Comparison of ENCODE assay signal across 9 cellular contexts in the genomic region with DNA sequence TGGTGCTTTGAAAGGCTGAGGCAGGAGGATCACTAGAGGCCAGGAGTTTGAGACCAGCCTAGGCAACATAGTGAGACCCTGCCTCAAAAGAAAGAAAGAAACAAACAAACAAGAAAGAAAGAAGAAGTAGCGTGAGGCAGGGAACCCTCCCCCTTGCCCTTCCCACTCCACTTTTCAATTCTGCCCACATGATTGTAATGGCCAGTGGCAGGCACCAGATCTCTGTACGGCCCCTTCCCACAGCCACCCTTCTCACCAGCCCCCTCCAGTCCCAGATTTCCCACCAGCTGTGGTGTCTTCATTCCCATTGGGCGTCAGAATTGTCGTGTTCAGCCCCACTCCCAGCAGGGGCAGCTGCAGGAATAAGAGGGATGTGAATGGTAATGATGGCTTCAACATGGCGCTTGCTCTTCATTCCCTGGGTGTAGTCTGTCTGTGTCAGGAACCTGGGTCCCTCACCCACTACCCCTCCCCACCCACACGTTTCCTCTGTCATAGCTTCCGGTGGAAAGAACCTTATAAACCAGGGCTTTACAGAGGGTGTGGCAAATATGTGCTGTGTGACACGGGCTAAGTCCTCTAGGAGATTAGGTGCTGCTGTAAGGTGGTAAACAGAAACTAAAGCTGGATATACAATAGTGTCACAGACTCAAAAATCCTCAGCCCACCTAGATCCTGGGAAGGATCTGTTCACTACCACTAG. TPM values are rescaled to one million over a fixed set of nuclear protein-coding genes. Genes with fewer than 3 reads are reported as not detected.
A peak's percentile ranks its signal among the peaks of the same experiment; 100 is the strongest.
DNase-seq lines count a peak whose midpoint lies in the region; TF ChIP-seq lines count a peak whose summit lies in the region.
"Had no signal": no experiment of that assay in that cellular context is flagged by ENCODE, and none has a peak within 500 bp of the region (broad histone marks: within the 10 kb centered on the region; RNA-seq: fewer than 3 reads in every experiment).

A gene (minus strand): TSS at position 437 of the 703 bp plus-strand sequence. CDS start 38 bp downstream, at position 399.

- no peak within 1 kb of the TSS for H2BK20ac ChIP-seq in H9 (ENCODE audit: low read depth, low read length, poor library complexity, severe bottlenecking)

- POLR2A ChIA-PET in activated CD8-positive, alpha-beta memory T cell treated with anti-CD3 and anti-CD28 coated beads for 36 hours (lab: Charles Lee): interaction anchor here (0.5 to 1.4 kb wide), 4 partner anchors 8 to 172 kb away, joined by 3 to 10 read pairs (median 4); a partner anchor contains a TSS

- no peak within 1 kb of the TSS for H2AK5ac ChIP-seq in H9 (ENCODE audit: insufficient read length, low read length)

- H4K91ac ChIP-seq in H9 (ENCODE audit: insufficient read length, low read depth, low read length): no peak within 1 kb of the TSS

- peaks cover 67 to 72% of the 10 kb centered on the region in 2 experiments for H3K9me3 Mint-ChIP-seq in H9

- 60% methylated on average over 8 of the region's 8 CpGs for WGBS in urinary bladder
- no CpG with 5 or more reads among the region's 8 CpGs for WGBS in H9 (ENCODE audit: extremely low coverage, insufficient read length, low lambda C conversion rate)

- no peak within 1 kb of the TSS for H2BK15ac ChIP-seq in H9 (ENCODE audit: low read depth, low read length)

- H3K23me2 ChIP-seq in H9 (ENCODE audit: insufficient read length, low read depth, low read length, poor library complexity, severe bottlenecking): no peaks in the 10 kb centered on the region

- no peak within 1 kb of the TSS for H2BK12ac ChIP-seq in H9 (ENCODE audit: insufficient read length, low read depth, low read length)

- no peaks in the 10 kb centered on the region for H3K79me2 ChIP-seq in H9 (ENCODE audit: insufficient read depth, low read length)

- no peak within 1 kb of the TSS for H4K5ac ChIP-seq in H9 (ENCODE audit: insufficient read length, low read depth, low read length)

- CTCF ChIA-PET in activated CD8-positive, alpha-beta memory T cell treated with anti-CD3 and anti-CD28 coated beads for 36 hours (lab: Charles Lee): interaction anchor here (0.7 kb wide), 1 partner anchor 15 kb away, joined by 3 read pairs; no protein-coding TSS in a partner anchor

- no peak within 1 kb of the TSS for H3K18ac ChIP-seq in H9 (ENCODE audit: insufficient read length, low read depth, low read length)

- peak within 1 kb of the TSS; percentile 87 for H3K4me3 ChIP-seq in Jurkat, Clone E6-1 (ENCODE audit: low read length)
- H3K4me3 ChIP-seq in mucosa of rectum (ENCODE audit: low read length in 2 of 2) (peak within 1 kb of the TSS; percentile 56 to 63), urinary bladder (ENCODE audit: low read depth, low read length) (peak within 1 kb of the TSS; percentile 25)

- peaks cover 2 to 16% of the 10 kb centered on the region in 2 experiments; a peak in 3 of 4 replicates for H3K4me1 Mint-ChIP-seq in H9

- H3K23ac ChIP-seq in H9 (ENCODE audit: insufficient read length, low read depth, low read length): no peak within 1 kb of the TSS

- no peaks in the 10 kb centered on the region for H4K20me1 ChIP-seq in H9 (ENCODE audit: control insufficient read depth, insufficient read depth, insufficient read length)

- no peak within 1 kb of the TSS for H3K4me2 ChIP-seq in H9 (ENCODE audit: insufficient read depth, insufficient read length, low read length)

- H2AFZ ChIP-seq in H9 (ENCODE audit: low read length): no peak within 1 kb of the TSS

- H3K27ac Mint-ChIP-seq in H9: no peak within 1 kb of the TSS

- no peaks in the 10 kb centered on the region; a peak in 1 of 7 replicates for H3K36me3 Mint-ChIP-seq in H9 (ENCODE audit: insufficient read depth in 1 of 3, low read depth in 3 of 3)

- H3K14ac ChIP-seq in H9 (ENCODE audit: insufficient read depth, low read length): no peak within 1 kb of the TSS

- H3K4ac ChIP-seq in H9 (ENCODE audit: low read depth, low read length): no peak within 1 kb of the TSS

- H3T11ph ChIP-seq in H9 (ENCODE audit: low read length): no peak within 1 kb of the TSS

- H3K27ac ChIP-seq in mucosa of rectum (ENCODE audit: low read depth in 2 of 2, low read length in 2 of 2) (peak within 1 kb of the TSS; percentile 78 to 79), urinary bladder (ENCODE audit: low read depth) (peak within 1 kb of the TSS; percentile 23), H9 (ENCODE audit: insufficient read length, low read depth, low read length) (no peak within 1 kb of the TSS)

- H3K79me1 ChIP-seq in H9 (ENCODE audit: insufficient read depth, low read depth, low read length, poor library complexity, severe bottlenecking): no peaks in the 10 kb centered on the region

- no peak within 1 kb of the TSS for H2BK120ac ChIP-seq in H9 (ENCODE audit: low read depth, low read length, poor library complexity, severe bottlenecking)

- no peak within 1 kb of the TSS for H4K8ac ChIP-seq in H9 (replicated peaks; ENCODE audit: insufficient read length, low read depth, low read length)

- H3K4me3 Mint-ChIP-seq in H9: no peak within 1 kb of the TSS; a peak in 1 of 5 replicates

- peaks cover 83% of the 10 kb centered on the region for H3K27me3 Mint-ChIP-seq in H9 (ENCODE audit: low read depth)

- no peak within 1 kb of the TSS for H2BK5ac ChIP-seq in H9 (ENCODE audit: insufficient read length, low read length)

- H3K56ac ChIP-seq in H9 (ENCODE audit: insufficient read length, low read depth, low read length): no peak within 1 kb of the TSS

- H3K27me3 ChIP-seq in mucosa of rectum (ENCODE audit: control insufficient read depth in 2 of 2, insufficient read depth in 2 of 2, low read length in 2 of 2) (no peaks in the 10 kb centered on the region), H9 (ENCODE audit: insufficient read depth, low read length) (no peaks in the 10 kb centered on the region)

- H3K4me1 ChIP-seq in mucosa of rectum (ENCODE audit: control insufficient read depth in 2 of 2, insufficient read depth in 2 of 2, low read length in 2 of 2) (peaks cover 0 to 2% of the 10 kb centered on the region in 2 donors), urinary bladder (ENCODE audit: insufficient read depth) (no peaks in the 10 kb centered on the region), H9 (ENCODE audit: insufficient read depth, low read length) (no peaks in the 10 kb centered on the region)

- H3K9ac ChIP-seq in mucosa of rectum (ENCODE audit: low read depth in 1 of 2, low read length in 2 of 2) (peak within 1 kb of the TSS; percentile 52 to 56), H9 (ENCODE audit: extremely low read depth, insufficient read length, low read length) (no peak within 1 kb of the TSS)

- H3K9me3 ChIP-seq in mucosa of rectum (ENCODE audit: control insufficient read depth in 2 of 2, low read length in 2 of 2): no peaks in the 10 kb centered on the region
- H3K9me3 ChIP-seq in H9 (ENCODE audit: control insufficient read depth, low read depth, low read length): peaks cover 24% of the 10 kb centered on the region

- DNase-seq in CD1c-positive myeloid dendritic cell (ENCODE audit: extremely low spot score) (peak; percentile 78), GM20000 (ENCODE audit: low spot score) (peak; percentile 70), H9 (no peak), DMS 273 treated with DMSO at 0.1 percent for 48 hours (lab: John Stamatoyannopoulos, UW) (no peak)
- DNase-seq in Jurkat, Clone E6-1 (ENCODE audit: low read depth, low spot score): peak; percentile 92

- H3K36me3 ChIP-seq in mucosa of rectum (ENCODE audit: control insufficient read depth in 2 of 2, insufficient read depth in 2 of 2, low read length in 2 of 2) (no peaks in the 10 kb centered on the region), urinary bladder (ENCODE audit: insufficient read depth) (no peaks in the 10 kb centered on the region)

- TF ChIP-seq CTCF in GM20000 (IDR thresholded peaks at IDR 0.05; ENCODE audit: extremely low read depth, missing control alignments) (no peak), H9 (conservative IDR thresholded peaks at IDR 0.05) (no peak)

RNA-seq across cellular contexts. Expression of the gene that starts here (rescaled TPM):
- polyA plus RNA-seq in Jurkat, Clone E6-1 (2012; ENCODE audit: insufficient read depth, insufficient read length): 474 TPM
- 100 to 1,000 TPM; 317 to 322 TPM for total RNA-seq in activated CD8-positive, alpha-beta memory T cell treated with anti-CD3 and anti-CD28 coated beads for 36 hours
- total RNA-seq in urinary bladder: 1.2 TPM
- polyA plus RNA-seq in urinary bladder: 3.2 TPM
- not detected in 2 replicates for total RNA-seq in H9 (2021)
- total RNA-seq: endothelial cell of umbilical vein had no signal

Comparison
In these comparisons a context has a peak if more than half of its experiments do, and no peak if none do; other contexts are left out.
1. RNA of the gene that starts here (total RNA-seq): 317 to 322 TPM in activated CD8-positive, alpha-beta memory T cell treated with anti-CD3 and anti-CD28 coated beads for 36 hours; 1.2 TPM in urinary bladder (single experiment) and not detected in H9; every median in the first group is over 100 times any median in the second.
2. DNase-seq: peak in CD1c-positive myeloid dendritic cell (single experiment), GM20000 (single experiment) and Jurkat, Clone E6-1 (single experiment); none in H9 (single experiment) and DMS 273 treated with DMSO at 0.1 percent for 48 hours (single experiment).
3. H3K4me3 ChIP-seq: peak in every context shown above with its lines; median percentile 87 in Jurkat, Clone E6-1; 60 in mucosa of rectum; 25 in urinary bladder.